Comparison of ENCODE assay signal across 22 cellular contexts in the genomic region with DNA sequence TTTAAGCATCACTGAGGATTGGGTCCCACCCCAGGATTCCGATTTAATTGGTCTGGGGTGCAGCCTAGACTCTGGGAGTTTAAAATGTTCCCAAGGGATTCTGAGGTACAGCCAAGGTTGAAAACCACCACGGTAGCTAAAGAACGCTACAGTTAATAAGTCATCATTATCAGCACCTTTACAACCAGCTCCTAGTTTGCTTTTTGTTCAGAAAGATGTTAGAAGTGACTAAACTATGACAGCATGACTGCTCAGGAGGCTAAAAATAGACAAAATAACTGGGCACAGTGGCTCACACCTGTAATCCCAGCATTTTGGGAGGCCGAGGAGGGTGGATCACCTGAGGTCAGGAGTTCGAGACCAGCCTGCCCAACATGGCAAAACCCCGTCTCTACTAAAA.
"Had no signal": no experiment of that assay in that cellular context is flagged by ENCODE, and none has a peak within 500 bp of the region (broad histone marks: within the 10 kb centered on the region; RNA-seq: fewer than 3 reads in every experiment).

No MANE protein-coding gene starts in this region.

- H3K4me2 ChIP-seq: KMS-11 had no signal

- H3K27ac ChIP-seq: body of pancreas, cardiac muscle cell, KMS-11, Peyer's patch had no signal

- H3K4me1 ChIP-seq: body of pancreas, Peyer's patch had no signal

- H3K36me3 ChIP-seq: cardiac muscle cell, Peyer's patch had no signal

- H3K9me3 ChIP-seq: body of pancreas, Peyer's patch had no signal

- DNase-seq: activated CD4-positive, alpha-beta T cell treated with anti-CD3 and anti-CD28 coated beads for 48 hours; activated CD4-positive, alpha-beta T cell treated with anti-CD3 and anti-CD28 coated beads, Interleukin-2, amount 50 U/mL, for 4 hours; activated CD4-positive, CD25-positive, alpha-beta regulatory T cell treated with anti-CD3 and anti-CD28 coated beads, Interleukin-2, amount 50 U/mL, for 72 hours; activated CD8-positive, alpha-beta memory T cell treated with anti-CD3 and anti-CD28 coated beads, Interleukin-2, amount 10 ng/mL, durations not matched to agents 7 days and 5 days; activated effector memory CD4-positive, alpha-beta T cell treated with Interleukin-2 at 50 U/mL for 16 hours; activated naive CD4-positive, alpha-beta T cell; activated T-cell treated with anti-CD3 and anti-CD28 coated beads, Interleukin-2, amount 50 U/mL, for 24 hours; aorta; body of pancreas; NCI-H1048; NCI-H146; NCI-H187 treated with DMSO at 0.1 percent for 48 hours; NCI-H2081 treated with DMSO at 0.1 percent for 48 hours; NCI-H446; NCI-H524; Peyer's patch; SHP77 treated with DMSO at 0.1 percent for 48 hours; T-helper 17 cell; T-helper 9 cell had no signal

- H3K27me3 ChIP-seq: body of pancreas, cardiac muscle cell, Peyer's patch had no signal

- H3K9ac ChIP-seq: KMS-11 had no signal

- ATAC-seq: activated CD8-positive, alpha-beta memory T cell treated with anti-CD3 and anti-CD28 coated beads, Interleukin-2, amount 10 ng/mL, durations not matched to agents 7 days and 5 days; body of pancreas; T-helper 17 cell; WTC11 had no signal

- H3K4me3 ChIP-seq: body of pancreas, cardiac muscle cell, Peyer's patch had no signal
